Comparison of ENCODE assay signal across 13 cellular contexts in genomic region chr2:69554568-69554967, GRCh38.
DNase-seq lines count a peak whose midpoint lies in the region; ATAC-seq lines count a peak whose summit lies in the region.
"Had no signal": no experiment of that assay in that cellular context is flagged by ENCODE, and none has a peak within 500 bp of the region (broad histone marks: within the 10 kb centered on the region; RNA-seq: fewer than 3 reads in every experiment).

No MANE protein-coding gene starts in this region.

- H3K27me3 Mint-ChIP-seq in T-helper 2 cell treated with Interferon-gamma antibody and Interleukin-4, amounts not matched to agents 5 μg/mL and 100 μg/mL, for 36 hours (ENCODE audit: low read depth), result no peaks in the 10 kb centered on the region
- no peaks in the 10 kb centered on the region for H3K27me3 Mint-ChIP-seq in activated naive CD8-positive, alpha-beta T cell
- H3K27me3 Mint-ChIP-seq in natural killer cell treated with Interleukin-12 subunit alpha and Interleukin-12 subunit beta and Interleukin-15 and Interleukin-18, amount 100 ng/mL, for 72 hours, result no peaks in the 10 kb centered on the region
- H3K27me3 Mint-ChIP-seq: naive B cell had no signal

- no peak for DNase-seq in T-helper 2 cell treated with Interferon-gamma antibody and Interleukin-4, amounts not matched to agents 5 μg/mL and 100 μg/mL, for 36 hours (ENCODE audit: low spot score)
- DNase-seq in T-helper 2 cell, result no peak
- no peak for DNase-seq in natural killer cell treated with Interleukin-12 subunit alpha and Interleukin-12 subunit beta and Interleukin-15 and Interleukin-18, amount 100 ng/mL, for 72 hours (ENCODE audit: low spot score)
- DNase-seq in left colon, result no peak
- DNase-seq in DMS 273 treated with DMSO at 0.1 percent for 48 hours (lab: John Stamatoyannopoulos, UW), result no peak
- DNase-seq in GOT3 (lab: John Stamatoyannopoulos, UW), result no peak
- DNase-seq: 8988T; activated CD4-positive, alpha-beta T cell treated with anti-CD3 and anti-CD28 coated beads, Interleukin-2, amount 50 U/mL, for 1 hour; cortex of kidney; naive B cell; transverse colon had no signal

- peaks cover 2% of the 10 kb centered on the region for H3K9me3 Mint-ChIP-seq in T-helper 2 cell treated with Interferon-gamma antibody and Interleukin-4, amounts not matched to agents 5 μg/mL and 100 μg/mL, for 36 hours
- H3K9me3 Mint-ChIP-seq in activated naive CD8-positive, alpha-beta T cell (ENCODE audit: low read depth), result no peaks in the 10 kb centered on the region
- H3K9me3 Mint-ChIP-seq in natural killer cell treated with Interleukin-12 subunit alpha and Interleukin-12 subunit beta and Interleukin-15 and Interleukin-18, amount 100 ng/mL, for 72 hours, result no peaks in the 10 kb centered on the region

- ATAC-seq in GM21447 (IDR thresholded peaks at IDR 0.05; ENCODE audit: unreplicated experiment) (peak; percentile 22), left colon (no peak)
- ATAC-seq in natural killer cell treated with Interleukin-12 subunit alpha and Interleukin-12 subunit beta and Interleukin-15 and Interleukin-18, amount 100 ng/mL, for 72 hours, result no peak

- peak overlapping the region; percentile 66 for H3K27ac Mint-ChIP-seq in T-helper 2 cell treated with Interferon-gamma antibody and Interleukin-4, amounts not matched to agents 5 μg/mL and 100 μg/mL, for 36 hours
- peak overlapping the region; percentile 82 for H3K27ac Mint-ChIP-seq in activated naive CD8-positive, alpha-beta T cell
- H3K27ac Mint-ChIP-seq in natural killer cell treated with Interleukin-12 subunit alpha and Interleukin-12 subunit beta and Interleukin-15 and Interleukin-18, amount 100 ng/mL, for 72 hours, result peak overlapping the region; percentile 32 to 60

- peaks cover 42% of the 10 kb centered on the region for H3K4me1 Mint-ChIP-seq in T-helper 2 cell treated with Interferon-gamma antibody and Interleukin-4, amounts not matched to agents 5 μg/mL and 100 μg/mL, for 36 hours (ENCODE audit: low read depth)
- H3K4me1 Mint-ChIP-seq in activated naive CD8-positive, alpha-beta T cell (ENCODE audit: low read depth), result peaks cover 75% of the 10 kb centered on the region
- peaks cover 34 to 38% of the 10 kb centered on the region in 2 donors for H3K4me1 Mint-ChIP-seq in natural killer cell treated with Interleukin-12 subunit alpha and Interleukin-12 subunit beta and Interleukin-15 and Interleukin-18, amount 100 ng/mL, for 72 hours (ENCODE audit: low read depth in 2 of 2)

- peaks cover 33% of the 10 kb centered on the region for H3K36me3 Mint-ChIP-seq in T-helper 2 cell treated with Interferon-gamma antibody and Interleukin-4, amounts not matched to agents 5 μg/mL and 100 μg/mL, for 36 hours (ENCODE audit: low read depth)
- peaks cover 8% of the 10 kb centered on the region for H3K36me3 Mint-ChIP-seq in activated naive CD8-positive, alpha-beta T cell
- peaks cover 6% of the 10 kb centered on the region for H3K36me3 Mint-ChIP-seq in natural killer cell treated with Interleukin-12 subunit alpha and Interleukin-12 subunit beta and Interleukin-15 and Interleukin-18, amount 100 ng/mL, for 72 hours
- H3K36me3 Mint-ChIP-seq: naive B cell had no signal

- intact Hi-C loops in left colon (cut with DNase I, micrococcal nuclease), result loop anchor here in 1 of 2 donors (10.0 kb wide), 1 partner anchor 260 kb away; no protein-coding TSS in a partner anchor

- H3K4me3 Mint-ChIP-seq in T-helper 2 cell treated with Interferon-gamma antibody and Interleukin-4, amounts not matched to agents 5 μg/mL and 100 μg/mL, for 36 hours, result no peak overlapping the region
- H3K4me3 Mint-ChIP-seq in activated naive CD8-positive, alpha-beta T cell, result peak overlapping the region; percentile 33
- peak overlapping the region; percentile 33 for H3K4me3 Mint-ChIP-seq in natural killer cell treated with Interleukin-12 subunit alpha and Interleukin-12 subunit beta and Interleukin-15 and Interleukin-18, amount 100 ng/mL, for 72 hours
- H3K4me3 Mint-ChIP-seq: naive B cell had no signal
